2 cellular contexts compared by ENCODE assay signal in genomic region chr1:52877554-52877953, GRCh38.
TF ChIP-seq lines count a peak whose summit lies in the region.

No MANE protein-coding gene starts in this region.

TF ChIP-seq in HEK293, 187 proteins besides CTCF, POLR2A, EP300 and RAD21:
- TF ChIP-seq ZNF830 (tag by site-specific recombination; IDR thresholded peaks at IDR 0.05; ENCODE audit: low read depth) (no peak), ATF2 (tag by site-specific recombination; IDR thresholded peaks at IDR 0.05; ENCODE audit: low read depth) (peak; percentile 62)
TF ChIP-seq in HEK293: peak in this region for 1.

TF ChIP-seq in K562, 482 proteins besides CTCF, POLR2A, EP300 and RAD21:
- peak in 1 of 2 experiments; percentile 35; a peak in 1 of 4 replicates for TF ChIP-seq FOXA3 (CRISPR knock-in tag; conservative IDR thresholded peaks at IDR 0.05 in 1 of 2, IDR thresholded peaks at IDR 0.05 in 1 of 2)
- TF ChIP-seq ATF3 (IDR thresholded peaks at IDR 0.05) = peak; percentile 63
- no peak for TF ChIP-seq ATF3 (CRISPR knock-in tag; conservative IDR thresholded peaks at IDR 0.05)
- no peak for TF ChIP-seq MYC (IDR thresholded peaks at IDR 0.05; ENCODE audit: low read depth, low read length)
- no peak for TF ChIP-seq MYC (CRISPR knock-in tag; IDR thresholded peaks at IDR 0.05; ENCODE audit: borderline replicate concordance, low read depth)
- TF ChIP-seq NR2C2 (CRISPR knock-in tag; IDR thresholded peaks at IDR 0.05) = no peak
- TF ChIP-seq NR2C2 (tag; IDR thresholded peaks at IDR 0.05) = no peak
- no peak for TF ChIP-seq SMAD1 (IDR thresholded peaks at IDR 0.05; ENCODE audit: low read depth, low read length, partially characterized antibody)
- TF ChIP-seq HOMEZ (CRISPR knock-in tag; IDR thresholded peaks at IDR 0.05) = no peak
